ENCODE assay signal across 8 cellular contexts in the genomic region with DNA sequence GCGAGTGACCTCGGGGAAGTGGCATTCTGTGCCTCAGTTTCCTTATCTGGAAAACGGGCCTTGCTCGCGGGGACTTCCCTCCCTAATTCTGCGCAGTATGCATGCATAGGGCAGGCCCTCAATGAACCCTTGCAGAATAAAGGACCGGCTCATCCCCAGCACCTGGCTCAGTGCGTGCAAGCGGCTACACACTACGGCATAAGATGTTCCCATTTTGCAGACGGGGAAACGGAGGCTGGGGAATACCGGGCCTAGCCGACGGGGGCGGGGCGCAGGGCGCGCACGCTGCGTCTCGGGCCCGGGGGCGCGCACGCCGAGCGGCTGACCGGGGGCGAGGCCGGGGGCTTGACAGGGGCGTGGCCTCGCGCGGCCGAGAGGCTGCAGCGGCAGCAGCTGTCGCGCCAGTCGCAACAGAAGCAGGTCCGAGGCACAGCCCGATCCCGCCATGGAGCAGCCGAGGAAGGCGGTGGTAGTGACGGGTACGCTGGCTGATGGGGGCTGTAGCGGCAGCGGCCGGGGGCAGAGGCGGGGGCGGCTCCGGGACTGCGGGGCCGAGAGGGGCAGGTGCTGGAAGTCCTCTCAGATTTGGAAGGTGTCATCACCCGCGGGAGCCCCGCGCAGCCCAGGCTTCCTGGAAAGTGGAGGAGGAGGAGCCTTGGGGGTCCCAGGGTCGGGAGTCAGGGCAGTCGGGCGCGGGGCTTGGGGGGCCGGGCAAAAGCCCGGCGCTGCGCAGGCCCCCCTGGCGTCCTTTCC. TPM values are rescaled to one million over a fixed set of nuclear protein-coding genes. Genes with fewer than 3 reads are reported as not detected.
DNase-seq lines count a peak whose midpoint lies in the region; ATAC-seq, FAIRE-seq and TF ChIP-seq lines count a peak whose summit lies in the region.

A gene with protein sequence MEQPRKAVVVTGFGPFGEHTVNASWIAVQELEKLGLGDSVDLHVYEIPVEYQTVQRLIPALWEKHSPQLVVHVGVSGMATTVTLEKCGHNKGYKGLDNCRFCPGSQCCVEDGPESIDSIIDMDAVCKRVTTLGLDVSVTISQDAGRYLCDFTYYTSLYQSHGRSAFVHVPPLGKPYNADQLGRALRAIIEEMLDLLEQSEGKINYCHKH (plus strand): TSS at position 362 of the 753 bp plus-strand sequence. CDS start 84 bp downstream, at position 446.

- H3K4me3 Mint-ChIP-seq in CD4-positive, CD25-positive, alpha-beta regulatory T cell, result peak within 1 kb of the TSS; percentile 89 to 95 (median 93)

- CTCF ChIA-PET in HepG2 (lab: Yijun Ruan, JAX; ENCODE audit: low intra/inter-chr PET ratio, low total read pairs), result no interaction called here

- H3K4me1 ChIP-seq in CD4-positive, CD25-positive, alpha-beta regulatory T cell (ENCODE audit: control insufficient read depth, insufficient read depth, low read length, poor library complexity, severe bottlenecking), result peaks cover 16% of the 10 kb centered on the region
- H3K4me1 ChIP-seq in HepG2 (ENCODE audit: insufficient read depth, low read length), result peaks cover 67% of the 10 kb centered on the region

- H3K27me3 Mint-ChIP-seq in CD4-positive, CD25-positive, alpha-beta regulatory T cell, result no peaks in the 10 kb centered on the region

- TF ChIP-seq EP300 in HepG2 (IDR thresholded peaks at IDR 0.05; ENCODE audit: low read depth in 2 of 2, low read length in 2 of 2), result no peak; a peak in 1 of 4 replicates
- no peak for TF ChIP-seq EP300 in HepG2 (CRISPR knock-in tag; IDR thresholded peaks at IDR 0.05; ENCODE audit: borderline replicate concordance)

- BruUV-seq in HepG2 (replicated peaks; lab: Mats Ljungman, UMichigan), result no TSS peak

- peak in 1 of 2 experiments; percentile 67; a peak in 2 of 4 replicates for TF ChIP-seq POLR2A in HepG2 (IDR thresholded peaks at IDR 0.05; ENCODE audit: insufficient read depth in 1 of 2, low read depth in 2 of 2, low read length in 2 of 2)

- intact Hi-C loops in HepG2 (cut with micrococcal nuclease; ENCODE audit: unreplicated experiment), result no loop called here

- H3K4me1 Mint-ChIP-seq in CD4-positive, CD25-positive, alpha-beta regulatory T cell, result peaks cover 5 to 28% (median 17%) of the 10 kb centered on the region in 4 donors

- H3K27ac Mint-ChIP-seq in CD4-positive, CD25-positive, alpha-beta regulatory T cell, result peak within 1 kb of the TSS; percentile 84 to 93 (median 91)

- peak within 1 kb of the TSS; percentile 66 for H3K27ac ChIP-seq in CD4-positive, CD25-positive, alpha-beta regulatory T cell (ENCODE audit: insufficient read depth, low read length, poor library complexity, severe bottlenecking)
- H3K27ac ChIP-seq in coronary artery (peak within 1 kb of the TSS; percentile 81 to 89), HepG2 (ENCODE audit: extremely low read length, insufficient read depth, low read length) (peak within 1 kb of the TSS; percentile 88)

- H2AFZ ChIP-seq in HepG2 (ENCODE audit: low read length), result no peak within 1 kb of the TSS

- DNase-seq in CD4-positive, CD25-positive, alpha-beta regulatory T cell, result peak; percentile 34 to 61 (median 47)
- DNase-seq in NCI-H1694 (lab: John Stamatoyannopoulos, UW), result peak; percentile 29
- peak; percentile 55 to 63 for DNase-seq in activated CD4-positive, alpha-beta T cell treated with anti-CD3 and anti-CD28 coated beads for 4 hours
- no peak for DNase-seq in coronary artery (ENCODE audit: low spot score)
- DNase-seq in HepG2 (ENCODE audit: low spot score), result no peak
- DNase-seq in stimulated activated CD4-positive, alpha-beta T cell treated with anti-CD3 and anti-CD28 coated beads, Interleukin-1b, Interleukin-23, amount 100 ng/mL, for 48 hours, result peak; percentile 55
- no peak for DNase-seq in cortex of kidney (lab: John Stamatoyannopoulos, UW)

- TF ChIP-seq RAD21 in HepG2 (CRISPR knock-in tag; IDR thresholded peaks at IDR 0.05), result no peak

- TF ChIP-seq CTCF in coronary artery (IDR thresholded peaks at IDR 0.05), result no peak
- no peak for TF ChIP-seq CTCF in HepG2 (CRISPR knock-in tag; IDR thresholded peaks at IDR 0.05)

- H3K9me3 Mint-ChIP-seq in CD4-positive, CD25-positive, alpha-beta regulatory T cell, result peaks cover 0 to 1% (median 0%) of the 10 kb centered on the region in 7 donors

- H3K79me2 ChIP-seq in HepG2 (ENCODE audit: insufficient read depth, low read length), result peaks cover 13% of the 10 kb centered on the region

- in situ Hi-C loops in HepG2 (cut with HindIII; ENCODE audit: extremely low pct_ligation_motif_present, low pct_unique_long_range_greater_than_20kb), result loop anchor here (10.0 kb wide), 1 partner anchor 64 kb away; no protein-coding TSS in a partner anchor

- H3K9me3 ChIP-seq in CD4-positive, CD25-positive, alpha-beta regulatory T cell (ENCODE audit: control insufficient read depth in 2 of 2, low read length in 2 of 2), result no peaks in the 10 kb centered on the region
- no peaks in the 10 kb centered on the region for H3K9me3 ChIP-seq in HepG2 (ENCODE audit: low read length)

- H3K36me3 ChIP-seq in CD4-positive, CD25-positive, alpha-beta regulatory T cell (ENCODE audit: control insufficient read depth, insufficient read depth, low read length), result peaks cover 2% of the 10 kb centered on the region
- H3K36me3 ChIP-seq in HepG2 (replicated peaks in 1 of 2; ENCODE audit: control insufficient read depth in 1 of 2, insufficient read depth in 2 of 2, low read length in 2 of 2), result peaks cover 5 to 29% of the 10 kb centered on the region in 2 experiments; a peak in 3 of 5 replicates

- POLR2A ChIA-PET in HepG2 (lab: Yijun Ruan, JAX), result interaction anchor here (1.5 to 5.1 kb wide), 6 partner anchors 12 to 79 kb away, joined by 3 to 36 read pairs (median 16); a partner anchor contains a TSS

- ATAC-seq in CD4-positive, CD25-positive, alpha-beta regulatory T cell (ENCODE audit: low read depth in 2 of 2), result peak; percentile 36 to 46
- ATAC-seq in GM21423 (IDR thresholded peaks at IDR 0.05; ENCODE audit: unreplicated experiment), result peak; percentile 54
- ATAC-seq in HepG2, result peak; percentile 46

- H3K4me2 ChIP-seq in HepG2 (ENCODE audit: low read depth, low read length), result peak within 1 kb of the TSS; percentile 77

- H3K9ac ChIP-seq in HepG2 (ENCODE audit: insufficient read depth, low read depth, low read length), result peak within 1 kb of the TSS; percentile 90

- peak within 1 kb of the TSS; percentile 75 for H3K4me3 ChIP-seq in CD4-positive, CD25-positive, alpha-beta regulatory T cell (ENCODE audit: low read depth, low read length)
- H3K4me3 ChIP-seq in coronary artery (peak within 1 kb of the TSS; percentile 86), HepG2 (replicated peaks in 1 of 3; ENCODE audit: insufficient read depth in 1 of 3, low read depth in 2 of 3, low read length in 3 of 3) (peak within 1 kb of the TSS; percentile 76 to 97 (median 89))

- H3K27me3 ChIP-seq in CD4-positive, CD25-positive, alpha-beta regulatory T cell (ENCODE audit: control insufficient read depth, insufficient read depth, low read length), result no peaks in the 10 kb centered on the region
- H3K27me3 ChIP-seq in HepG2 (ENCODE audit: control insufficient read depth in 1 of 2, insufficient read depth in 2 of 2, low read length in 2 of 2), result no peaks in the 10 kb centered on the region

- H4K20me1 ChIP-seq in HepG2 (ENCODE audit: insufficient read depth, low read length), result peaks cover 7% of the 10 kb centered on the region

- FAIRE-seq in HepG2 (lab: Jason Lieb, UNC), result no peak

- WGBS in HepG2 (ENCODE audit: low lambda C conversion rate), result 9% methylated on average over 25 of the region's 68 CpGs

- peaks cover 16% of the 10 kb centered on the region for H3K36me3 Mint-ChIP-seq in CD4-positive, CD25-positive, alpha-beta regulatory T cell

TF ChIP-seq in HepG2, 621 proteins besides CTCF, POLR2A, EP300 and RAD21 (continues in another document):
- no peak for TF ChIP-seq ZNF501 (CRISPR knock-in tag; IDR thresholded peaks at IDR 0.05)
- peak; percentile 8; the same call in 1 of the 2 replicates for TF ChIP-seq NR2C2 (CRISPR knock-in tag; IDR thresholded peaks at IDR 0.05; ENCODE audit: borderline replicate concordance)
- TF ChIP-seq ZNF546 (CRISPR knock-in tag; conservative IDR thresholded peaks at IDR 0.05), result 0 out of 2 replicates have a peak, but pooled peaks have one; percentile 56
- TF ChIP-seq ZFAT (CRISPR knock-in tag; conservative IDR thresholded peaks at IDR 0.05), result no peak

RNA-seq across cellular contexts. Expression of the gene that starts here (rescaled TPM):
- total RNA-seq in CD4-positive, CD25-positive, alpha-beta regulatory T cell, result 39.4 TPM
- polyA plus RNA-seq in CD4-positive, CD25-positive, alpha-beta regulatory T cell, result 1 to 10 TPM; 6.7 to 8.7 (median 8.2) TPM
- 56.6 and 57.7 TPM in 2 replicates for total RNA-seq in HepG2 (2016; rRNA removed; fragmentation: Illumina TruSeq; extraction: Trizol)
- 13.1 and 14.4 TPM in 2 replicates for total RNA-seq in HepG2 (2016; cell fraction: cytosol; rRNA removed; fragmentation: Illumina TruSeq; extraction: Trizol; ENCODE audit: low read depth)
- total RNA-seq in HepG2 (2016; cell fraction: insoluble cytoplasmic fraction; rRNA removed; fragmentation: Illumina TruSeq; extraction: Trizol), result 51.1 and 64.9 TPM in 2 replicates
- 36.0 and 36.7 TPM in 2 replicates for total RNA-seq in HepG2 (2016; cell fraction: membrane; rRNA removed; fragmentation: Illumina TruSeq; extraction: Trizol)
- total RNA-seq in HepG2 (2016; cell fraction: nucleus; rRNA removed; fragmentation: Illumina TruSeq; extraction: Trizol), result 30.3 and 33.5 TPM in 2 replicates
- polyA plus RNA-seq in HepG2 (2011; rRNA removed), result 53.1 and 64.3 TPM in 2 replicates
- polyA plus RNA-seq in HepG2 (2011; cell fraction: cytosol; rRNA removed), result 37.2 and 38.6 TPM in 2 replicates
- 97.0 and 102 TPM in 2 replicates for polyA plus RNA-seq in HepG2 (2011; cell fraction: nucleus; rRNA removed)
- polyA plus RNA-seq in HepG2 (2012), result 26.8 and 28.6 TPM in 2 replicates
- 15.6 and 16.2 TPM in 2 replicates for polyA plus RNA-seq in HepG2 (2016; cell fraction: cytosol; fragmentation: Illumina TruSeq; extraction: Trizol; ENCODE audit: low read depth)
- polyA plus RNA-seq in HepG2 (2016; cell fraction: insoluble cytoplasmic fraction; fragmentation: Illumina TruSeq; extraction: Trizol; ENCODE audit: low read depth), result 40.6 and 44.1 TPM in 2 replicates
- 22.8 and 23.5 TPM in 2 replicates for polyA plus RNA-seq in HepG2 (2016; cell fraction: membrane; fragmentation: Illumina TruSeq; extraction: Trizol; ENCODE audit: low read depth)
- 51.1 and 66.5 TPM in 2 replicates for polyA plus RNA-seq in HepG2 (2016; cell fraction: nucleus; fragmentation: Illumina TruSeq; extraction: Trizol; ENCODE audit: insufficient read depth, low read depth)
- 22.4 and 187 TPM in 2 replicates for polyA minus RNA-seq in HepG2 (2011; rRNA and poly(A)+ RNA removed; ENCODE audit: low replicate concordance)
- polyA minus RNA-seq in HepG2 (2011; cell fraction: cytosol; rRNA and poly(A)+ RNA removed), result 44.1 and 52.6 TPM in 2 replicates
- polyA minus RNA-seq in HepG2 (2011; cell fraction: nucleus; rRNA and poly(A)+ RNA removed), result 46.4 and 57.7 TPM in 2 replicates

Comparison
In these comparisons a context has a peak if more than half of its experiments do, and no peak if none do; other contexts are left out.
1. DNase-seq: peak in CD4-positive, CD25-positive, alpha-beta regulatory T cell (3 of 3), NCI-H1694 (single experiment), activated CD4-positive, alpha-beta T cell treated with anti-CD3 and anti-CD28 coated beads for 4 hours (2 of 2) and stimulated activated CD4-positive, alpha-beta T cell treated with anti-CD3 and anti-CD28 coated beads, Interleukin-1b, Interleukin-23, amount 100 ng/mL, for 48 hours (single experiment); none in coronary artery (single experiment), HepG2 (single experiment) and cortex of kidney (single experiment).
2. Peak in every context shown above with its lines, with median percentiles within 50 percentile points of each other: ATAC-seq, H3K27ac ChIP-seq and H3K4me3 ChIP-seq.